20 cellular contexts compared by ENCODE assay signal in genomic region chr1:224068458-224068770, GRCh38.
"Had no signal": no experiment of that assay in that cellular context is flagged by ENCODE, and none has a peak within 500 bp of the region (broad histone marks: within the 10 kb centered on the region; RNA-seq: fewer than 3 reads in every experiment).

No MANE protein-coding gene starts in this region.

- H3K9me3 ChIP-seq: thoracic aorta, vagina had no signal

- DNase-seq: activated CD4-positive, alpha-beta T cell treated with anti-CD3 and anti-CD28 coated beads for 36 hours; activated CD4-positive, CD25-positive, alpha-beta regulatory T cell; activated CD8-positive, alpha-beta memory T cell treated with anti-CD3 and anti-CD28 coated beads, Interleukin-2, amount 10 ng/mL, durations not matched to agents 7 days and 5 days; activated CD8-positive, alpha-beta T cell treated with anti-CD3 and anti-CD28 coated beads, Interleukin-2, amount 10 ng/mL, durations not matched to agents 7 days and 5 days; activated naive CD8-positive, alpha-beta T cell treated with anti-CD3 and anti-CD28 coated beads, Interleukin-2, amount 50 U/mL, for 24 hours; activated T-cell treated with anti-CD3 and anti-CD28 coated beads, Interleukin-2, amount 50 U/mL, for 48 hours; amygdala; caudate nucleus; foreskin fibroblast; natural killer cell; posterior cingulate gyrus; stimulated activated CD4-positive, alpha-beta T cell treated with anti-CD3 and anti-CD28 coated beads, Interleukin-12 subunit alpha, Interleukin-12 subunit beta, amount 100 ng/mL, for 4 hours; stimulated activated CD4-positive, alpha-beta T cell treated with anti-CD3 and anti-CD28 coated beads, Interleukin-4, amount 100 ng/mL, for 1 hour; stimulated activated naive CD8-positive, alpha-beta T cell treated with anti-CD3 and anti-CD28 coated beads, Interleukin-15, Interleukin-2, amounts not matched to agents 100 U/mL and 50 U/mL, for 24 hours; T-helper 1 cell had no signal

- H3K27me3 ChIP-seq: vagina had no signal

- H3K4me3 ChIP-seq: skin epidermis, thoracic aorta, vagina had no signal

- H3K27ac ChIP-seq: skin epidermis, thoracic aorta, vagina had no signal

- ATAC-seq: activated CD8-positive, alpha-beta memory T cell treated with anti-CD3 and anti-CD28 coated beads, Interleukin-2, amount 10 ng/mL, durations not matched to agents 7 days and 5 days; activated CD8-positive, alpha-beta T cell treated with anti-CD3 and anti-CD28 coated beads, Interleukin-2, amount 10 ng/mL, durations not matched to agents 7 days and 5 days; activated naive CD8-positive, alpha-beta T cell treated with anti-CD3 and anti-CD28 coated beads, Interleukin-2, amount 50 U/mL, for 24 hours; esophagus mucosa; sciatic nerve; stimulated activated naive CD8-positive, alpha-beta T cell treated with anti-CD3 and anti-CD28 coated beads, Interleukin-15, Interleukin-2, amounts not matched to agents 100 U/mL and 50 U/mL, for 24 hours had no signal

- H3K36me3 ChIP-seq: thoracic aorta, vagina had no signal

- H3K4me1 ChIP-seq: vagina had no signal
